ENCODE assay signal across 11 cellular contexts in the genomic region with DNA sequence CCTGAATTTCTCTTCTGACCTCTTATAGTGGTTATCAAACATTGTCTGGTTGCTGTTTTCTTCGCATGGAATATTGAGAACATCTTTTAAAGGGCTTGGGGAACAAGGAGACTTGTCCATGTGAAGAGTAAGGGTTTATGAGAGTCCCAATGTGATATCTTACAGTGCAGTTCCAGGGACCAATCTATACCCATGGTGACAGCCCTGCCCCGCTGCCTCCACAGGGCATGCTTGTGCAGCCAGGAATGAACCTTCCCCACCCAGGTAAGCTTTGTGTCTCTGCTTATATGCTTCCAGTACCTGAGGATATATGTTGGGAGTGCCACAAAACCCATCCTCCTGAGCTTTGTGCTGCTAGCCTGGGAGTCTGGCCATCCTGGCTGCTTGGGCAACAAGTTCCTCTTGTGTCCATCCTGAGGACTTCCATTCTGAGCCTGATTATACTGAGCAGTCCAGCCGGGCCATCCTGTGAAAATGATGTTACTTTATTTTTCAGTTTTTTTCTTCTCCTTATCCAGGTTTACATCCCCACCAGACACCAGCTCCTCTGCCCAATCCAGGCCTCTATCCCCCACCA. TPM values are rescaled to one million over a fixed set of nuclear protein-coding genes. Genes with fewer than 3 reads are reported as not detected.
DNase-seq lines count a peak whose midpoint lies in the region; ATAC-seq, FAIRE-seq and TF ChIP-seq lines count a peak whose summit lies in the region.
"Had no signal": no experiment of that assay in that cellular context is flagged by ENCODE, and none has a peak within 500 bp of the region (broad histone marks: within the 10 kb centered on the region; RNA-seq: fewer than 3 reads in every experiment).

No MANE protein-coding gene starts in this region.

- intact Hi-C loops in colonic mucosa (cut with DNase I): loop anchor here (5.0 to 10.0 kb wide), 3 partner anchors 55 to 153 kb away; a partner anchor contains a TSS

- H3K9me3 Mint-ChIP-seq in nephron progenitor cell: no peaks in the 10 kb centered on the region
- no peaks in the 10 kb centered on the region for H3K9me3 Mint-ChIP-seq in activated CD8-positive, alpha-beta memory T cell treated with anti-CD3 and anti-CD28 coated beads, Interleukin-2, amount 10 ng/mL, durations not matched to agents 7 days and 5 days (ENCODE audit: low read depth)

- no peak overlapping the region for H3K4me3 Mint-ChIP-seq in nephron progenitor cell
- H3K4me3 Mint-ChIP-seq in activated CD8-positive, alpha-beta memory T cell treated with anti-CD3 and anti-CD28 coated beads, Interleukin-2, amount 10 ng/mL, durations not matched to agents 7 days and 5 days: no peak overlapping the region

- POLR2A ChIA-PET in A549 (lab: Yijun Ruan, JAX): interaction anchor here (0.9 to 1.9 kb wide), 8 partner anchors 12 to 113 kb away, joined by 3 to 19 read pairs (median 5); a partner anchor contains a TSS

- H3K4me1 Mint-ChIP-seq in nephron progenitor cell: peaks cover 3% of the 10 kb centered on the region
- H3K4me1 Mint-ChIP-seq in activated CD8-positive, alpha-beta memory T cell treated with anti-CD3 and anti-CD28 coated beads, Interleukin-2, amount 10 ng/mL, durations not matched to agents 7 days and 5 days: peaks cover 3% of the 10 kb centered on the region

- CTCF ChIA-PET in A549 (lab: Yijun Ruan, JAX): interaction anchor here (0.7 to 11.9 kb wide), 53 partner anchors 10 to 188 kb away, joined by 3 to 176 read pairs (median 8); a partner anchor contains a TSS
- CTCF ChIA-PET in activated CD8-positive, alpha-beta memory T cell treated with anti-CD3 and anti-CD28 coated beads, Interleukin-2, amount 10 ng/mL, durations not matched to agents 7 days and 5 days (lab: Charles Lee): interaction anchor here (0.9 to 5.4 kb wide), 29 partner anchors 10 to 154 kb away, joined by 3 to 120 read pairs (median 5); a partner anchor contains a TSS

- no peak for DNase-seq in A549 (ENCODE audit: low read depth in 1 of 2, low spot score in 1 of 2)
- DNase-seq in nephron progenitor cell: no peak
- no peak for DNase-seq in colonic mucosa
- DNase-seq in effector CD4-positive, alpha-beta T cell: no peak
- DNase-seq in activated CD8-positive, alpha-beta memory T cell treated with anti-CD3 and anti-CD28 coated beads, Interleukin-2, amount 10 ng/mL, durations not matched to agents 7 days and 5 days: no peak
- no peak for DNase-seq in mesenteric fat pad (ENCODE audit: low spot score)
- DNase-seq: NCI-H1048, occipital lobe had no signal

- H3K27ac ChIP-seq in A549 (0 out of 6 replicates have a peak overlapping the region, but pooled peaks of 1 of the 2 experiments have one; percentile 18), HUES48 (ENCODE audit: low read depth, low read length) (peak overlapping the region; percentile 63), ectodermal cell (ENCODE audit: insufficient read depth, low read depth, low read length, poor library complexity, severe bottlenecking) (peak overlapping the region; percentile 75), colonic mucosa (no peak overlapping the region)

- WGBS in A549 (ENCODE audit: missing lambda C conversion rate): 89% methylated on average over 3 of the region's 3 CpGs
- WGBS in ectodermal cell, 2 experiments: 91 to 100% methylated on average over 3 of the region's 3 CpGs

- H3K9me3 ChIP-seq in A549 (no peaks in the 10 kb centered on the region), HUES48 (ENCODE audit: control insufficient read depth, insufficient read depth, low read length) (no peaks in the 10 kb centered on the region), ectodermal cell (ENCODE audit: control insufficient read depth, low read length) (no peaks in the 10 kb centered on the region), colonic mucosa (no peaks in the 10 kb centered on the region)

- no peak for TF ChIP-seq EP300 in A549 (IDR thresholded peaks at IDR 0.05)

- H3K36me3 ChIP-seq in HUES48 (ENCODE audit: control insufficient read depth, insufficient read depth, low read length) (peaks cover 95% of the 10 kb centered on the region), ectodermal cell (ENCODE audit: control insufficient read depth, insufficient read depth, low read length) (peaks cover 72% of the 10 kb centered on the region), colonic mucosa (peaks cover 31% of the 10 kb centered on the region)

- TF ChIP-seq CTCF in A549 (IDR thresholded peaks at IDR 0.05) (no peak), nephron progenitor cell (IDR thresholded peaks at IDR 0.05) (no peak), colonic mucosa (IDR thresholded peaks at IDR 0.05) (no peak)

- no peaks in the 10 kb centered on the region for H3K27me3 Mint-ChIP-seq in nephron progenitor cell (ENCODE audit: low read depth, poor library complexity)
- no peaks in the 10 kb centered on the region for H3K27me3 Mint-ChIP-seq in activated CD8-positive, alpha-beta memory T cell treated with anti-CD3 and anti-CD28 coated beads, Interleukin-2, amount 10 ng/mL, durations not matched to agents 7 days and 5 days

- H3K4me1 ChIP-seq in A549: peaks cover 4% of the 10 kb centered on the region; the same call in 2 of the 3 replicates
- H3K4me1 ChIP-seq in HUES48 (ENCODE audit: control insufficient read depth, insufficient read depth, low read length): peaks cover 6% of the 10 kb centered on the region; the same call in 1 of the 2 replicates
- H3K4me1 ChIP-seq in ectodermal cell (ENCODE audit: control insufficient read depth, insufficient read depth, low read length): no peaks in the 10 kb centered on the region
- no peaks in the 10 kb centered on the region for H3K4me1 ChIP-seq in colonic mucosa

- peak overlapping the region; percentile 97 for H3K27ac Mint-ChIP-seq in nephron progenitor cell
- H3K27ac Mint-ChIP-seq in activated CD8-positive, alpha-beta memory T cell treated with anti-CD3 and anti-CD28 coated beads, Interleukin-2, amount 10 ng/mL, durations not matched to agents 7 days and 5 days: no peak overlapping the region

- H3K4me2 ChIP-seq in A549: no peak overlapping the region

- FAIRE-seq in A549 (lab: Jason Lieb, UNC): no peak

- H3K27me3 ChIP-seq in HUES48 (ENCODE audit: control insufficient read depth, insufficient read depth, low read length): no peaks in the 10 kb centered on the region
- no peaks in the 10 kb centered on the region for H3K27me3 ChIP-seq in ectodermal cell (ENCODE audit: control insufficient read depth, insufficient read depth, low read length, poor library complexity, severe bottlenecking)
- no peaks in the 10 kb centered on the region for H3K27me3 ChIP-seq in colonic mucosa

- no peak overlapping the region for H3K4me3 ChIP-seq in A549
- H3K4me3 ChIP-seq in HUES48 (ENCODE audit: low read depth, low read length): no peak overlapping the region
- no peak overlapping the region for H3K4me3 ChIP-seq in ectodermal cell (ENCODE audit: insufficient read depth, low read depth, low read length)
- H3K4me3 ChIP-seq in colonic mucosa: no peak overlapping the region
- H3K4me3 ChIP-seq: GM12878 had no signal

- TF ChIP-seq POLR2A in A549 (IDR thresholded peaks at IDR 0.05; ENCODE audit: low read length): no peak

- no peak overlapping the region for H3K9ac ChIP-seq in HUES48 (ENCODE audit: low read depth, low read length)
- H3K9ac ChIP-seq in colonic mucosa (ENCODE audit: low read depth in 2 of 2, low read length in 2 of 2): peak overlapping the region in 1 of 2 donors; percentile 9

- peaks cover 83% of the 10 kb centered on the region for H3K36me3 Mint-ChIP-seq in nephron progenitor cell (ENCODE audit: low read depth)
- H3K36me3 Mint-ChIP-seq in activated CD8-positive, alpha-beta memory T cell treated with anti-CD3 and anti-CD28 coated beads, Interleukin-2, amount 10 ng/mL, durations not matched to agents 7 days and 5 days: peaks cover 41% of the 10 kb centered on the region

- TF ChIP-seq RAD21 in A549 (conservative IDR thresholded peaks at IDR 0.05 in 1 of 2, IDR thresholded peaks at IDR 0.05 in 1 of 2): no peak

- peak; percentile 53 to 62 for ATAC-seq in A549
- ATAC-seq in activated CD8-positive, alpha-beta memory T cell treated with anti-CD3 and anti-CD28 coated beads, Interleukin-2, amount 10 ng/mL, durations not matched to agents 7 days and 5 days: no peak

RNA-seq across cellular contexts. Expression of a gene that starts 9.5 kb away (rescaled TPM):
- 3.7 and 4.1 TPM in 2 replicates for polyA plus RNA-seq in A549 (2011; rRNA removed)
- 4.6 and 5.6 TPM in 2 replicates for polyA plus RNA-seq in A549 (2012; cell fraction: cytosol; rRNA removed)
- polyA plus RNA-seq in A549 (2012; cell fraction: nucleus; rRNA removed): 43.7 and 49.2 TPM in 2 replicates
- polyA plus RNA-seq in A549 (2017; fragmentation: RNase III; extraction: RNeasy Plus Mini Kit Qiagen cat#74134 plus additional on column Dnase treatment): 4.7 to 4.8 TPM (median 4.8 TPM) in 3 replicates
- polyA minus RNA-seq in A549 (2011; rRNA and poly(A)+ RNA removed): 5.9 and 6.8 TPM in 2 replicates
- 25.8 TPM for polyA plus RNA-seq in ectodermal cell (2013, experiment 1 of 4)
- polyA plus RNA-seq in ectodermal cell (2013, experiment 2 of 4): 28.7 TPM
- polyA plus RNA-seq in ectodermal cell (2013, experiment 3 of 4): 17.0 TPM
- polyA plus RNA-seq in ectodermal cell (2013, experiment 4 of 4): 19.7 TPM
- 100 to 1,000 TPM in 1 of 2 donors, 10 to 100 TPM in 1; 98.2 to 108 TPM for total RNA-seq in colonic mucosa
- total RNA-seq in activated CD8-positive, alpha-beta memory T cell treated with anti-CD3 and anti-CD28 coated beads, Interleukin-2, amount 10 ng/mL, durations not matched to agents 7 days and 5 days: 1 to 10 TPM; 4.4 to 4.6 TPM
- total RNA-seq in mesenteric fat pad: 10.1 TPM

RNA-seq across cellular contexts. Expression of a gene that starts 27.4 kb away (rescaled TPM):
- 62.8 and 67.9 TPM in 2 replicates for polyA plus RNA-seq in A549 (2011; rRNA removed)
- 30.9 and 36.2 TPM in 2 replicates for polyA plus RNA-seq in A549 (2012; cell fraction: cytosol; rRNA removed)
- 79.2 and 100 TPM in 2 replicates for polyA plus RNA-seq in A549 (2012; cell fraction: nucleus; rRNA removed)
- 44.5 to 48.2 TPM (median 45.5 TPM) in 3 replicates for polyA plus RNA-seq in A549 (2017; fragmentation: RNase III; extraction: RNeasy Plus Mini Kit Qiagen cat#74134 plus additional on column Dnase treatment)
- polyA minus RNA-seq in A549 (2011; rRNA and poly(A)+ RNA removed): 51.1 and 56.5 TPM in 2 replicates
- polyA plus RNA-seq in ectodermal cell (2013, experiment 1 of 4): 124 TPM
- 118 TPM for polyA plus RNA-seq in ectodermal cell (2013, experiment 2 of 4)
- polyA plus RNA-seq in ectodermal cell (2013, experiment 3 of 4): 99.8 TPM
- polyA plus RNA-seq in ectodermal cell (2013, experiment 4 of 4): 111 TPM
- total RNA-seq in colonic mucosa: 10 to 100 TPM; 53.8 to 55.3 TPM
- 10 to 100 TPM; 89.8 to 90.5 TPM for total RNA-seq in activated CD8-positive, alpha-beta memory T cell treated with anti-CD3 and anti-CD28 coated beads, Interleukin-2, amount 10 ng/mL, durations not matched to agents 7 days and 5 days
- 84.4 TPM for total RNA-seq in mesenteric fat pad

RNA-seq across cellular contexts. Expression of a gene that starts 46.0 kb away (rescaled TPM):
- polyA plus RNA-seq in A549 (2011; rRNA removed) (87.8 and 95.1 TPM in 2 replicates), A549 (2017; fragmentation: RNase III; extraction: RNeasy Plus Mini Kit Qiagen cat#74134 plus additional on column Dnase treatment) (60.4 to 70.1 TPM (median 64.8 TPM) in 3 replicates)
- 24.3 and 30.5 TPM in 2 replicates for polyA plus RNA-seq in A549 (2012; cell fraction: cytosol; rRNA removed)
- 28.3 and 28.4 TPM in 2 replicates for polyA plus RNA-seq in A549 (2012; cell fraction: nucleus; rRNA removed)
- polyA minus RNA-seq in A549 (2011; rRNA and poly(A)+ RNA removed): 32.5 and 33.0 TPM in 2 replicates
- polyA plus RNA-seq in ectodermal cell (2013, experiment 1 of 4): 173 TPM
- 164 TPM for polyA plus RNA-seq in ectodermal cell (2013, experiment 2 of 4)
- polyA plus RNA-seq in ectodermal cell (2013, experiment 3 of 4): 142 TPM
- 162 TPM for polyA plus RNA-seq in ectodermal cell (2013, experiment 4 of 4)
- total RNA-seq in colonic mucosa (10 to 100 TPM; 77.0 to 81.0 TPM), mesenteric fat pad (77.0 TPM)
- total RNA-seq in activated CD8-positive, alpha-beta memory T cell treated with anti-CD3 and anti-CD28 coated beads, Interleukin-2, amount 10 ng/mL, durations not matched to agents 7 days and 5 days: 10 to 100 TPM; 91.4 to 94.7 TPM

RNA-seq across cellular contexts. Expression of a gene that starts 51.3 kb away (rescaled TPM):
- polyA plus RNA-seq in A549 (2011; rRNA removed) (13.8 and 15.3 TPM in 2 replicates), A549 (2017; fragmentation: RNase III; extraction: RNeasy Plus Mini Kit Qiagen cat#74134 plus additional on column Dnase treatment) (19.3 to 21.5 TPM (median 20.8 TPM) in 3 replicates)
- 7.9 and 10.4 TPM in 2 replicates for polyA plus RNA-seq in A549 (2012; cell fraction: cytosol; rRNA removed)
- polyA plus RNA-seq in A549 (2012; cell fraction: nucleus; rRNA removed): 8.6 and 10.5 TPM in 2 replicates
- polyA minus RNA-seq in A549 (2011; rRNA and poly(A)+ RNA removed): 11.0 and 16.4 TPM in 2 replicates
- 27.6 TPM for polyA plus RNA-seq in ectodermal cell (2013, experiment 1 of 4)
- polyA plus RNA-seq in ectodermal cell (2013, experiment 2 of 4): 31.0 TPM
- polyA plus RNA-seq in ectodermal cell (2013, experiment 3 of 4): 19.3 TPM
- 26.4 TPM for polyA plus RNA-seq in ectodermal cell (2013, experiment 4 of 4)
- total RNA-seq in colonic mucosa (10 to 100 TPM; 34.5 to 42.0 TPM), mesenteric fat pad (29.5 TPM)
- 10 to 100 TPM; 24.1 to 26.1 TPM for total RNA-seq in activated CD8-positive, alpha-beta memory T cell treated with anti-CD3 and anti-CD28 coated beads, Interleukin-2, amount 10 ng/mL, durations not matched to agents 7 days and 5 days
